ENCODE assay signal across 11 cellular contexts in the genomic region with DNA sequence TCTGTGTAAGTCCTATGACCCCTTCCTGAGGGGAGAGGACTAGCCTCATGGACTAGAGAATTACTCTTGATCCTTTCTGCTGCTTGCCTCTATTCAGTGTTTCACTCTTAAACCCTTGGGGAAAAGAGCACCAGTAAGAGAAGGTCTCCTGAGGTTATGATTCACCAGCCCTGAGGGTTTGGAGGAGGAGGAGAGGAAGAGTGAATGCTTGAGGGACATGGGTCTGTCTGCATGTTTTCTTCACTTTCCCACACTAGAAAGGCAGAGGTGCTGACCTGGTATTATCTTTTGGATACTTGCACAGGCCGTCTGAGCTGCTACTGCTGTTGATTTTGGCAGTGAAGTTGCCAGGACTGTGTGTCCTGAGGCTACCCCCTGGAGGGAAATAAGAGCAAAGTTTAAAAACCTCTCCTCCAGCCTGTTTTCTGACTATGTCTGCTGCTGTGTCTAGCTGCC.
A peak's percentile ranks its signal among the peaks of the same experiment; 100 is the strongest.
DNase-seq lines count a peak whose midpoint lies in the region; ATAC-seq and TF ChIP-seq lines count a peak whose summit lies in the region.
"Had no signal": no experiment of that assay in that cellular context is flagged by ENCODE, and none has a peak within 500 bp of the region (broad histone marks: within the 10 kb centered on the region; RNA-seq: fewer than 3 reads in every experiment).

No MANE protein-coding gene starts in this region.

- no peaks in the 10 kb centered on the region for H3K4me1 Mint-ChIP-seq in effector memory CD8-positive, alpha-beta T cell (ENCODE audit: low read depth in 2 of 2)
- H3K4me1 Mint-ChIP-seq: CD14-positive monocyte had no signal

- TF ChIP-seq CTCF in 22Rv1 (IDR thresholded peaks at IDR 0.05) (no peak), RWPE1 (conservative IDR thresholded peaks at IDR 0.05; ENCODE audit: low read depth) (no peak)

- H3K9ac ChIP-seq in GM23248 = peak overlapping the region; percentile 64

- H3F3A ChIP-seq in GM23248 (ENCODE audit: insufficient read depth) = peaks cover 29% of the 10 kb centered on the region

- peak overlapping the region; percentile 68 for H3K27ac ChIP-seq in 22Rv1
- peak overlapping the region; percentile 82 for H3K27ac ChIP-seq in GM23248
- peak overlapping the region; percentile 35; the same call in 1 of the 2 replicates for H3K27ac ChIP-seq in RWPE1
- H3K27ac ChIP-seq: WERI-Rb-1 had no signal

- no peaks in the 10 kb centered on the region for H3K9me3 Mint-ChIP-seq in effector memory CD8-positive, alpha-beta T cell
- H3K9me3 Mint-ChIP-seq: CD14-positive monocyte had no signal

- H3K27ac Mint-ChIP-seq in effector memory CD8-positive, alpha-beta T cell = no peak overlapping the region

- peaks cover 14% of the 10 kb centered on the region; the same call in 1 of the 2 replicates for H3K36me3 ChIP-seq in GM23248 (ENCODE audit: low read depth)
- H3K36me3 ChIP-seq: WERI-Rb-1 had no signal

- peak overlapping the region; percentile 34 for H3K4me3 ChIP-seq in GM23248

- DNase-seq in GM23248 (peak; percentile 91), RWPE1 (ENCODE audit: low spot score) (peak; percentile 56), cardiac septum (ENCODE audit: low spot score) (peak; percentile 76), NCI-H2171 treated with DMSO at 0.1 percent for 48 hours (lab: John Stamatoyannopoulos, UW) (no peak), GM19240 (ENCODE audit: insufficient read length, low spot score) (no peak)
- no peak for DNase-seq in effector memory CD8-positive, alpha-beta T cell
- DNase-seq: WERI-Rb-1 had no signal

- H4K20me1 ChIP-seq in GM23248 (ENCODE audit: insufficient read depth) = no peaks in the 10 kb centered on the region

- H3K4me3 Mint-ChIP-seq in effector memory CD8-positive, alpha-beta T cell = no peak overlapping the region
- H3K4me3 Mint-ChIP-seq: CD14-positive monocyte had no signal

- peak overlapping the region; percentile 63 for H3K4me2 ChIP-seq in GM23248 (ENCODE audit: unreplicated experiment)

- H3K9me2 ChIP-seq in GM23248 (ENCODE audit: insufficient read depth) = no peaks in the 10 kb centered on the region

- peak overlapping the region; percentile 40 for H2AFZ ChIP-seq in GM23248

- no peaks in the 10 kb centered on the region for H3K27me3 Mint-ChIP-seq in effector memory CD8-positive, alpha-beta T cell

- H3K9me3 ChIP-seq in GM23248 (ENCODE audit: low read depth) = no peaks in the 10 kb centered on the region

- H3K4me1 ChIP-seq in GM23248 (ENCODE audit: insufficient read depth) = peaks cover 24% of the 10 kb centered on the region

- H3K36me3 Mint-ChIP-seq in effector memory CD8-positive, alpha-beta T cell (ENCODE audit: insufficient read depth) = no peaks in the 10 kb centered on the region

- CTCF ChIA-PET in RWPE1 (lab: Yijun Ruan, JAX) = interaction anchor here (0.6 kb wide), 1 partner anchor 35 kb away, joined by 4 read pairs; no protein-coding TSS in a partner anchor

- ATAC-seq in GM18517 (IDR thresholded peaks at IDR 0.05; ENCODE audit: unreplicated experiment) = no peak
- ATAC-seq in effector memory CD8-positive, alpha-beta T cell (replicated peaks) = no peak
- ATAC-seq: esophagus mucosa had no signal

- 0% methylated on average over 1 of the region's 1 CpG for WGBS in GM23248 (ENCODE audit: low coverage in 1 of 2, low lambda C conversion rate in 2 of 2, missing lambda C conversion rate in 2 of 2), 2 experiments

- no peaks in the 10 kb centered on the region for H3K27me3 ChIP-seq in GM23248 (replicated peaks; ENCODE audit: insufficient read depth)

- POLR2A ChIA-PET in RWPE1 (lab: Yijun Ruan, JAX; ENCODE audit: low non-redundant PET) = no interaction called here

- in situ Hi-C loops in GM23248 (cut with MboI) = no loop called here

- H3K79me2 ChIP-seq in GM23248 (ENCODE audit: insufficient read depth) = peaks cover 14% of the 10 kb centered on the region; the same call in 1 of the 2 replicates

- intact Hi-C loops in cardiac septum (cut with DNase I) = no loop called here

Comparison
In these comparisons a context has a peak if more than half of its experiments do, and no peak if none do; other contexts are left out.
1. DNase-seq: peak in GM23248 (single experiment), RWPE1 (single experiment) and cardiac septum (single experiment); none in NCI-H2171 treated with DMSO at 0.1 percent for 48 hours (single experiment), GM19240 (single experiment) and effector memory CD8-positive, alpha-beta T cell (0 of 3).
2. Peak in every context shown above with its lines, with median percentiles within 50 percentile points of each other: H3K27ac ChIP-seq.